Comparison of ENCODE assay signal across 27 cellular contexts in the genomic region with DNA sequence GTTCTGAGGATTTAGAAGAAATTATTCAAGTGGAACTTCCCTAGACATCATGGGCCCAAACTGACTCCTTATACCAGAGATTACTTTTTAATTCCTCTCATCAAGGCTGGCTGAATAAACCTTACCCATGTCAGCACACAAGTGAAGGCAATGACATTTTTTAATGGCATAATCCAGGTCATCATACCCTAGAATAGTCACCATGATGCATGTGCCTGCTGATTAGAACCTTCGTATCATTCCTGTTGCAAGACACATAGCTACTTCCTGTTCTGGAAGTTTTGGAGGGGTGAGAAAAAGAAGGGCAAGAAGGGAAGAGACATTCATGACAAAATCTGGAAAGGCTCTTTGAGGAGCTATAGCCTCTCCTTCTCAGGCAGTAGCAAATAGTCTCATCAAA. TPM values are rescaled to one million over a fixed set of nuclear protein-coding genes. Genes with fewer than 3 reads are reported as not detected.
DNase-seq lines count a peak whose midpoint lies in the region; ATAC-seq, FAIRE-seq and TF ChIP-seq lines count a peak whose summit lies in the region.
"Had no signal": no experiment of that assay in that cellular context is flagged by ENCODE, and none has a peak within 500 bp of the region (broad histone marks: within the 10 kb centered on the region; RNA-seq: fewer than 3 reads in every experiment).

No MANE protein-coding gene starts in this region.

- WGBS in K562 (ENCODE audit: insufficient coverage, low coverage, missing lambda C conversion rate): 0% methylated on average over 1 of the region's 1 CpG
- 63 to 74% (median 63%) methylated on average over 1 of the region's 1 CpG for WGBS in ovary, 3 donors
- 95% methylated on average over 1 of the region's 1 CpG for WGBS in thymus
- WGBS in HepG2 (ENCODE audit: low lambda C conversion rate): 71% methylated on average over 1 of the region's 1 CpG

- intact Hi-C loops in K562 (cut with micrococcal nuclease) (no loop called here), ovary (cut with DNase I) (loop anchor here in 2 of 4 donors (10.0 kb wide), 2 partner anchors 50 to 110 kb away; partner anchors contain the start of genes IFNK (in 2 of the 2) and MOB3B (in 2 of the 2)), kidney (cut with DNase I) (no loop called here), HepG2 (cut with micrococcal nuclease; ENCODE audit: unreplicated experiment) (no loop called here)

- ATAC-seq in K562 (no peak), HepG2 (no peak), HG03469 (IDR thresholded peaks at IDR 0.05; ENCODE audit: unreplicated experiment) (no peak)
- ATAC-seq: HCT116 had no signal

- DNase-seq in OCI-M1 (lab: John Stamatoyannopoulos, UW) (peak; percentile 50), K562 (ENCODE audit: extremely low read depth in 1 of 4, low spot score in 3 of 4) (no peak), ovary (no peak), kidney (no peak), HepG2 (ENCODE audit: low spot score) (no peak), C1 segment of cervical spinal cord (lab: John Stamatoyannopoulos, UW) (no peak)
- DNase-seq: ACHN; Calu3; CD8-positive, alpha-beta memory T cell; DMS53; GDM1; Kasumi-1; MG63; NCI-H1417; NCI-H1694 treated with DMSO at 0.1 percent for 48 hours; NCI-H2081 treated with DMSO at 0.1 percent for 48 hours; NCI-H446; NCI-H526; SHP77 had no signal

- TF ChIP-seq RAD21 in K562 (CRISPR knock-in tag; conservative IDR thresholded peaks at IDR 0.05 in 1 of 2, IDR thresholded peaks at IDR 0.05 in 1 of 2) (no peak), HepG2 (CRISPR knock-in tag; IDR thresholded peaks at IDR 0.05) (no peak)

- TF ChIP-seq POLR2A in K562 (conservative IDR thresholded peaks at IDR 0.05): no peak
- TF ChIP-seq POLR2A in ovary (IDR thresholded peaks at IDR 0.05): no peak
- no peak for TF ChIP-seq POLR2A in HepG2 (IDR thresholded peaks at IDR 0.05; ENCODE audit: insufficient read depth in 1 of 2, low read depth in 2 of 2, low read length in 2 of 2)

- TF ChIP-seq EP300 in K562 (IDR thresholded peaks at IDR 0.05; ENCODE audit: low read length): no peak
- TF ChIP-seq EP300 in ovary (IDR thresholded peaks at IDR 0.05): no peak
- TF ChIP-seq EP300 in HepG2 (IDR thresholded peaks at IDR 0.05; ENCODE audit: low read depth in 2 of 2, low read length in 2 of 2): no peak
- no peak for TF ChIP-seq EP300 in HepG2 (CRISPR knock-in tag; IDR thresholded peaks at IDR 0.05; ENCODE audit: borderline replicate concordance)

- POLR2A ChIA-PET in K562 (lab: Yijun Ruan, JAX): no interaction called here
- POLR2A ChIA-PET in HepG2 (lab: Yijun Ruan, JAX): no interaction called here

- peak overlapping the region; percentile 59; the same call in 2 of the 3 replicates for H3K27ac ChIP-seq in K562 (ENCODE audit: extremely low read depth, low read depth, low read length)
- H3K27ac ChIP-seq in ovary: peak overlapping the region; percentile 67 to 68
- peak overlapping the region; percentile 15 for H3K27ac ChIP-seq in thymus (ENCODE audit: low read depth)
- H3K27ac ChIP-seq in kidney (ENCODE audit: low read depth in 2 of 2, low read length in 2 of 2): no peak overlapping the region
- no peak overlapping the region for H3K27ac ChIP-seq in HepG2 (ENCODE audit: extremely low read length, insufficient read depth, low read length)
- H3K27ac ChIP-seq: C4-2B had no signal

- peaks cover 6% of the 10 kb centered on the region; the same call in 1 of the 3 replicates for H3K36me3 ChIP-seq in K562 (ENCODE audit: control insufficient read depth, insufficient read depth, low read length)
- H3K36me3 ChIP-seq in ovary: no peaks in the 10 kb centered on the region
- no peaks in the 10 kb centered on the region for H3K36me3 ChIP-seq in thymus (ENCODE audit: control insufficient read depth, insufficient read depth)
- no peaks in the 10 kb centered on the region for H3K36me3 ChIP-seq in kidney (ENCODE audit: control insufficient read depth in 1 of 2, insufficient read depth in 2 of 2, low read length in 2 of 2)
- no peaks in the 10 kb centered on the region for H3K36me3 ChIP-seq in HepG2 (replicated peaks in 1 of 2; ENCODE audit: control insufficient read depth in 1 of 2, insufficient read depth in 2 of 2, low read length in 2 of 2)
- H3K36me3 ChIP-seq: MG63 had no signal

- no peak overlapping the region; a peak in 1 of 4 replicates for H3K9ac ChIP-seq in K562 (ENCODE audit: insufficient read depth in 1 of 2, low read depth in 2 of 2, low read length in 2 of 2)
- no peak overlapping the region for H3K9ac ChIP-seq in kidney (ENCODE audit: low read length in 2 of 2)
- no peak overlapping the region for H3K9ac ChIP-seq in HepG2 (ENCODE audit: insufficient read depth, low read depth, low read length)

- H3K79me2 ChIP-seq in K562 (ENCODE audit: control insufficient read depth, insufficient read depth, low read length) (peaks cover 84% of the 10 kb centered on the region), HepG2 (ENCODE audit: insufficient read depth, low read length) (no peaks in the 10 kb centered on the region)

- H2AFZ ChIP-seq in K562 (ENCODE audit: low read depth, low read length): no peak overlapping the region
- no peak overlapping the region for H2AFZ ChIP-seq in HepG2 (ENCODE audit: low read length)

- CTCF ChIA-PET in K562 (lab: Yijun Ruan, JAX; ENCODE audit: low intra/inter-chr PET ratio) (no interaction called here), HepG2 (lab: Yijun Ruan, JAX; ENCODE audit: low intra/inter-chr PET ratio, low total read pairs) (no interaction called here)

- peaks cover 9 to 30% of the 10 kb centered on the region in 2 experiments; a peak in 3 of 5 replicates for H3K4me1 ChIP-seq in K562 (replicated peaks in 1 of 2; ENCODE audit: control insufficient read depth in 2 of 2, insufficient read depth in 2 of 2, low read length in 2 of 2)
- H3K4me1 ChIP-seq in ovary (ENCODE audit: insufficient read depth): peaks cover 47% of the 10 kb centered on the region
- no peaks in the 10 kb centered on the region for H3K4me1 ChIP-seq in thymus (ENCODE audit: control insufficient read depth, insufficient read depth, low read length)
- peaks cover 0 to 6% of the 10 kb centered on the region in 2 donors for H3K4me1 ChIP-seq in kidney (ENCODE audit: control insufficient read depth in 1 of 2, insufficient read depth in 1 of 2, low read depth in 1 of 2, low read length in 2 of 2)
- H3K4me1 ChIP-seq in HepG2 (ENCODE audit: insufficient read depth, low read length): no peaks in the 10 kb centered on the region

- H4K20me1 ChIP-seq in K562 (replicated peaks; ENCODE audit: control insufficient read depth, insufficient read depth, low read length) (no peaks in the 10 kb centered on the region), HepG2 (ENCODE audit: insufficient read depth, low read length) (no peaks in the 10 kb centered on the region)

- H3K9me3 ChIP-seq in K562 (replicated peaks; ENCODE audit: control insufficient read depth, insufficient read depth, low read depth, low read length) (0 out of 2 replicates have a peak, but pooled peaks cover 2% of the 10 kb centered on the region), ovary (no peaks in the 10 kb centered on the region), thymus (ENCODE audit: control insufficient read depth) (no peaks in the 10 kb centered on the region), kidney (ENCODE audit: control insufficient read depth in 1 of 2, low read length in 2 of 2) (peaks cover 0 to 10% of the 10 kb centered on the region in 2 donors), HepG2 (ENCODE audit: low read length) (no peaks in the 10 kb centered on the region)
- H3K9me3 ChIP-seq: MG63 had no signal

- no TSS peak for BruUV-seq in K562 (replicated peaks; lab: Mats Ljungman, UMichigan)
- no TSS peak for BruUV-seq in HepG2 (replicated peaks; lab: Mats Ljungman, UMichigan)

- H3K9me1 ChIP-seq in K562 (ENCODE audit: control insufficient read depth, insufficient read depth, low read length): no peaks in the 10 kb centered on the region

- no peak overlapping the region for H3K4me2 ChIP-seq in K562 (ENCODE audit: insufficient read depth, low read length)
- no peak overlapping the region for H3K4me2 ChIP-seq in HepG2 (ENCODE audit: low read depth, low read length)

- in situ Hi-C loops in K562 (cut with MboI): no loop called here
- in situ Hi-C loops in HepG2 (cut with HindIII; ENCODE audit: extremely low pct_ligation_motif_present, low pct_unique_long_range_greater_than_20kb): no loop called here

- H3K4me3 ChIP-seq in K562: no peak overlapping the region
- H3K4me3 ChIP-seq in ovary: no peak overlapping the region
- H3K4me3 ChIP-seq in thymus (ENCODE audit: low read length): no peak overlapping the region
- H3K4me3 ChIP-seq in kidney (ENCODE audit: low read length in 2 of 2): no peak overlapping the region
- H3K4me3 ChIP-seq in HepG2 (replicated peaks in 1 of 3; ENCODE audit: insufficient read depth in 1 of 3, low read depth in 2 of 3, low read length in 3 of 3): no peak overlapping the region
- H3K4me3 ChIP-seq: MG63 had no signal

- FAIRE-seq in K562 (lab: Jason Lieb, UNC) (no peak), kidney (lab: Jason Lieb, UNC) (no peak), HepG2 (lab: Jason Lieb, UNC) (no peak)
- FAIRE-seq: GM19239, H1, RCC 7860 had no signal

- H3K27me3 ChIP-seq in K562 (ENCODE audit: control insufficient read depth in 2 of 2, insufficient read depth in 2 of 2, low read length in 2 of 2) (no peaks in the 10 kb centered on the region), ovary (no peaks in the 10 kb centered on the region), thymus (ENCODE audit: control insufficient read depth, insufficient read depth) (no peaks in the 10 kb centered on the region), HepG2 (ENCODE audit: control insufficient read depth in 1 of 2, insufficient read depth in 2 of 2, low read length in 2 of 2) (no peaks in the 10 kb centered on the region)
- H3K27me3 ChIP-seq: MG63 had no signal

- TF ChIP-seq CTCF in K562 (IDR thresholded peaks at IDR 0.05 in 2 of 3, conservative IDR thresholded peaks at IDR 0.05 in 1 of 3; ENCODE audit: insufficient read depth in 2 of 3, low read depth in 1 of 3, low read length in 3 of 3) (no peak), ovary (IDR thresholded peaks at IDR 0.05) (no peak), kidney (IDR thresholded peaks at IDR 0.05; ENCODE audit: borderline replicate concordance, extremely low read depth, insufficient read depth) (no peak), HepG2 (CRISPR knock-in tag; IDR thresholded peaks at IDR 0.05) (no peak)

RNA-seq across cellular contexts. Expression of gene IFNK, which starts 49.7 kb away (rescaled TPM):
- not detected in 2 replicates for total RNA-seq in K562 (2011; cell fraction: chromatin; rRNA removed; ENCODE audit: low replicate concordance)
- not detected in 2 replicates for total RNA-seq in K562 (2011; cell fraction: nucleolus; rRNA removed)
- not detected in 2 replicates for total RNA-seq in K562 (2011; cell fraction: nucleoplasm; rRNA removed)
- total RNA-seq in K562 (2014; rRNA removed) (not detected in 2 replicates), K562 (2014; rRNA removed; fragmentation: Illumina TruSeq; extraction: Trizol) (not detected in 2 replicates), K562 (2015; rRNA removed; fragmentation: Illumina TruSeq; extraction: Trizol) (not detected in 2 replicates), K562 (2021) (not detected in 2 replicates), ovary (not detected), kidney (not detected), HepG2 (2016; rRNA removed; fragmentation: Illumina TruSeq; extraction: Trizol) (not detected in 2 replicates)
- polyA plus RNA-seq in K562 (2011; rRNA removed) (not detected in 2 replicates), K562 (2014; fragmentation: Illumina TruSeq; extraction: Trizol) (not detected in 2 replicates), K562 (2014; fragmentation: Nextera tagmentation; extraction: Ambion mirVana) (under 1 TPM in 1 of 2 experiments, not detected in 1; 0.11 TPM), K562 (2014; rRNA removed) (not detected in 2 replicates), ovary (not detected), thymus (0.52 TPM), kidney (ENCODE audit: insufficient read depth, low read depth, low replicate concordance) (not detected), HepG2 (2011; rRNA removed) (not detected in 2 replicates)
- polyA plus RNA-seq in K562 (2011; cell fraction: cytosol; rRNA removed): not detected in 2 replicates
- polyA plus RNA-seq in K562 (2011; cell fraction: nucleus; rRNA removed): not detected in 2 replicates
- polyA plus RNA-seq in K562 (2012): 0.07 TPM in 1 of 2 replicates, not detected in the other
- polyA minus RNA-seq in K562 (2011; rRNA and poly(A)+ RNA removed): not detected in 2 replicates
- not detected in 2 replicates for polyA minus RNA-seq in K562 (2011; cell fraction: cytosol; rRNA and poly(A)+ RNA removed)
- not detected in 2 replicates for polyA minus RNA-seq in K562 (2011; cell fraction: nucleus; rRNA and poly(A)+ RNA removed)
- not detected in 2 replicates for total RNA-seq in HepG2 (2016; cell fraction: cytosol; rRNA removed; fragmentation: Illumina TruSeq; extraction: Trizol; ENCODE audit: low read depth)
- not detected in 2 replicates for total RNA-seq in HepG2 (2016; cell fraction: insoluble cytoplasmic fraction; rRNA removed; fragmentation: Illumina TruSeq; extraction: Trizol)
- total RNA-seq in HepG2 (2016; cell fraction: membrane; rRNA removed; fragmentation: Illumina TruSeq; extraction: Trizol): not detected in 2 replicates
- total RNA-seq in HepG2 (2016; cell fraction: nucleus; rRNA removed; fragmentation: Illumina TruSeq; extraction: Trizol): not detected in 2 replicates
- not detected in 2 replicates for polyA plus RNA-seq in HepG2 (2011; cell fraction: cytosol; rRNA removed)
- polyA plus RNA-seq in HepG2 (2011; cell fraction: nucleus; rRNA removed): not detected in 2 replicates
- polyA plus RNA-seq in HepG2 (2012): not detected in 2 replicates
- not detected in 2 replicates for polyA plus RNA-seq in HepG2 (2016; cell fraction: cytosol; fragmentation: Illumina TruSeq; extraction: Trizol; ENCODE audit: low read depth)
- polyA plus RNA-seq in HepG2 (2016; cell fraction: insoluble cytoplasmic fraction; fragmentation: Illumina TruSeq; extraction: Trizol; ENCODE audit: low read depth): not detected in 2 replicates
- not detected in 2 replicates for polyA plus RNA-seq in HepG2 (2016; cell fraction: membrane; fragmentation: Illumina TruSeq; extraction: Trizol; ENCODE audit: low read depth)
- not detected in 2 replicates for polyA plus RNA-seq in HepG2 (2016; cell fraction: nucleus; fragmentation: Illumina TruSeq; extraction: Trizol; ENCODE audit: insufficient read depth, low read depth)
- polyA minus RNA-seq in HepG2 (2011; rRNA and poly(A)+ RNA removed; ENCODE audit: low replicate concordance): not detected in 2 replicates
- not detected in 2 replicates for polyA minus RNA-seq in HepG2 (2011; cell fraction: cytosol; rRNA and poly(A)+ RNA removed)
- not detected in 2 replicates for polyA minus RNA-seq in HepG2 (2011; cell fraction: nucleus; rRNA and poly(A)+ RNA removed)
- total RNA-seq: Calu3; CD8-positive, alpha-beta memory T cell; H1; OCI-LY7 had no signal
- polyA plus RNA-seq: CD8-positive, alpha-beta memory T cell; H1 had no signal

RNA-seq across cellular contexts. Expression of gene MOB3B, which starts 55.3 kb away (rescaled TPM):
- 12.8 and 17.7 TPM in 2 replicates for total RNA-seq in K562 (2011; cell fraction: chromatin; rRNA removed; ENCODE audit: low replicate concordance)
- total RNA-seq in K562 (2011; cell fraction: nucleolus; rRNA removed): 9.3 and 12.6 TPM in 2 replicates
- 17.5 and 29.5 TPM in 2 replicates for total RNA-seq in K562 (2011; cell fraction: nucleoplasm; rRNA removed)
- 3.6 and 5.0 TPM in 2 replicates for total RNA-seq in K562 (2014; rRNA removed)
- 7.4 and 7.8 TPM in 2 replicates for total RNA-seq in K562 (2014; rRNA removed; fragmentation: Illumina TruSeq; extraction: Trizol)
- total RNA-seq in K562 (2015; rRNA removed; fragmentation: Illumina TruSeq; extraction: Trizol): 5.5 TPM in 2 replicates
- total RNA-seq in K562 (2021): 11.7 and 12.8 TPM in 2 replicates
- 10.1 and 11.1 TPM in 2 replicates for polyA plus RNA-seq in K562 (2011; rRNA removed)
- polyA plus RNA-seq in K562 (2011; cell fraction: cytosol; rRNA removed): 6.0 and 8.7 TPM in 2 replicates
- 5.3 and 5.6 TPM in 2 replicates for polyA plus RNA-seq in K562 (2011; cell fraction: nucleus; rRNA removed)
- polyA plus RNA-seq in K562 (2012): 4.7 and 6.0 TPM in 2 replicates
- 10.6 and 12.5 TPM in 2 replicates for polyA plus RNA-seq in K562 (2014; fragmentation: Illumina TruSeq; extraction: Trizol)
- polyA plus RNA-seq in K562 (2014; fragmentation: Nextera tagmentation; extraction: Ambion mirVana): 1 to 10 TPM; 4.6 to 7.2 TPM
- 5.7 and 6.9 TPM in 2 replicates for polyA plus RNA-seq in K562 (2014; rRNA removed)
- 20.4 and 22.2 TPM in 2 replicates for polyA minus RNA-seq in K562 (2011; rRNA and poly(A)+ RNA removed)
- polyA minus RNA-seq in K562 (2011; cell fraction: cytosol; rRNA and poly(A)+ RNA removed): 7.6 and 10.5 TPM in 2 replicates
- polyA minus RNA-seq in K562 (2011; cell fraction: nucleus; rRNA and poly(A)+ RNA removed): 8.5 and 11.9 TPM in 2 replicates
- 10 to 100 TPM; 19.3 to 68.2 (median 28.1) TPM for total RNA-seq in ovary
- 10 to 100 TPM; 16.3 to 31.6 TPM for polyA plus RNA-seq in ovary
- polyA plus RNA-seq in thymus: 7.8 TPM
- 22.5 TPM for total RNA-seq in kidney
- 5.9 TPM for polyA plus RNA-seq in kidney (ENCODE audit: insufficient read depth, low read depth, low replicate concordance)
- total RNA-seq in HepG2 (2016; rRNA removed; fragmentation: Illumina TruSeq; extraction: Trizol): 0.03 and 0.09 TPM in 2 replicates
- not detected in 2 replicates for total RNA-seq in HepG2 (2016; cell fraction: cytosol; rRNA removed; fragmentation: Illumina TruSeq; extraction: Trizol; ENCODE audit: low read depth)
- total RNA-seq in HepG2 (2016; cell fraction: insoluble cytoplasmic fraction; rRNA removed; fragmentation: Illumina TruSeq; extraction: Trizol): 0.06 TPM in 2 replicates
- 0.03 and 0.09 TPM in 2 replicates for total RNA-seq in HepG2 (2016; cell fraction: membrane; rRNA removed; fragmentation: Illumina TruSeq; extraction: Trizol)
- not detected in 2 replicates for total RNA-seq in HepG2 (2016; cell fraction: nucleus; rRNA removed; fragmentation: Illumina TruSeq; extraction: Trizol)
- 0.03 TPM in 2 replicates for polyA plus RNA-seq in HepG2 (2011; rRNA removed)
- 0.01 and 0.03 TPM in 2 replicates for polyA plus RNA-seq in HepG2 (2011; cell fraction: cytosol; rRNA removed)
- polyA plus RNA-seq in HepG2 (2011; cell fraction: nucleus; rRNA removed): 0.03 and 0.07 TPM in 2 replicates
- polyA plus RNA-seq in HepG2 (2012): 0.04 and 0.09 TPM in 2 replicates
- polyA plus RNA-seq in HepG2 (2016; cell fraction: cytosol; fragmentation: Illumina TruSeq; extraction: Trizol; ENCODE audit: low read depth): not detected in 2 replicates
- 0.07 and 0.10 TPM in 2 replicates for polyA plus RNA-seq in HepG2 (2016; cell fraction: insoluble cytoplasmic fraction; fragmentation: Illumina TruSeq; extraction: Trizol; ENCODE audit: low read depth)
- 0.03 TPM in 1 of 2 replicates, not detected in the other for polyA plus RNA-seq in HepG2 (2016; cell fraction: membrane; fragmentation: Illumina TruSeq; extraction: Trizol; ENCODE audit: low read depth)
- 0.11 TPM in 1 of 2 replicates, not detected in the other for polyA plus RNA-seq in HepG2 (2016; cell fraction: nucleus; fragmentation: Illumina TruSeq; extraction: Trizol; ENCODE audit: insufficient read depth, low read depth)
- 0.02 and 15.4 TPM in 2 replicates for polyA minus RNA-seq in HepG2 (2011; rRNA and poly(A)+ RNA removed; ENCODE audit: low replicate concordance)
- polyA minus RNA-seq in HepG2 (2011; cell fraction: cytosol; rRNA and poly(A)+ RNA removed): not detected in 2 replicates
- 0.12 TPM in 1 of 2 replicates, not detected in the other for polyA minus RNA-seq in HepG2 (2011; cell fraction: nucleus; rRNA and poly(A)+ RNA removed)

Comparison
In these comparisons a context has a peak if more than half of its experiments do, and no peak if none do; other contexts are left out.
1. H3K27ac ChIP-seq: peak in K562 (single experiment), ovary (2 of 2) and thymus (single experiment); none in kidney (0 of 2) and HepG2 (single experiment).